12 cellular contexts compared by ENCODE assay signal in genomic region chr4:67714248-67714583, GRCh38. TPM values are rescaled to one million over a fixed set of nuclear protein-coding genes. Genes with fewer than 3 reads are reported as not detected.
DNase-seq lines count a peak whose midpoint lies in the region; ATAC-seq and TF ChIP-seq lines count a peak whose summit lies in the region.
"Had no signal": no experiment of that assay in that cellular context is flagged by ENCODE, and none has a peak within 500 bp of the region (broad histone marks: within the 10 kb centered on the region; RNA-seq: fewer than 3 reads in every experiment).

No MANE protein-coding gene starts in this region.

- H3K4me1 Mint-ChIP-seq in activated T-helper 17 cell treated with anti-CD3 and anti-CD28 coated beads, Interleukin-2, amount 50 U/mL, for 72 hours, result peaks cover 20% of the 10 kb centered on the region
- peaks cover 17 to 31% of the 10 kb centered on the region in 2 donors for H3K4me1 Mint-ChIP-seq in stimulated activated naive B cell treated with anti-CD40 and anti-IgM and Interleukin-4, amounts not matched to agents 10 μg/mL and 1 μg/mL and 100 μg/mL, for 72 hours

- H3K27me3 ChIP-seq in gastroesophageal sphincter, result no peaks in the 10 kb centered on the region
- H3K27me3 ChIP-seq: right lobe of liver had no signal

- WGBS in gastroesophageal sphincter (ENCODE audit: low coverage in 1 of 2), 2 donors, result 86 to 89% methylated on average over 1 of the region's 1 CpG

- H3K4me1 ChIP-seq in gastroesophageal sphincter, result no peaks in the 10 kb centered on the region
- H3K4me1 ChIP-seq: right lobe of liver had no signal

- TF ChIP-seq EP300 in gastroesophageal sphincter (IDR thresholded peaks at IDR 0.05), result no peak

- in situ Hi-C loops in ACHN (cut with HindIII; ENCODE audit: low pct_ligation_motif_present, low pct_unique_long_range_greater_than_20kb, low sequenced_read_pairs), result no loop called here

- peak overlapping the region; percentile 54 for H3K27ac Mint-ChIP-seq in activated T-helper 17 cell treated with anti-CD3 and anti-CD28 coated beads, Interleukin-2, amount 50 U/mL, for 72 hours
- peak overlapping the region; percentile 59 for H3K27ac Mint-ChIP-seq in stimulated activated naive B cell treated with anti-CD40 and anti-IgM and Interleukin-4, amounts not matched to agents 10 μg/mL and 1 μg/mL and 100 μg/mL, for 72 hours
- H3K27ac Mint-ChIP-seq: B cell had no signal

- H3K4me3 Mint-ChIP-seq in activated T-helper 17 cell treated with anti-CD3 and anti-CD28 coated beads, Interleukin-2, amount 50 U/mL, for 72 hours, result peak overlapping the region; percentile 37
- H3K4me3 Mint-ChIP-seq in stimulated activated naive B cell treated with anti-CD40 and anti-IgM and Interleukin-4, amounts not matched to agents 10 μg/mL and 1 μg/mL and 100 μg/mL, for 72 hours, result peak overlapping the region; percentile 9 to 34
- H3K4me3 Mint-ChIP-seq: B cell; central memory CD8-positive, alpha-beta T cell had no signal

- no peaks in the 10 kb centered on the region for H3K9me3 Mint-ChIP-seq in activated T-helper 17 cell treated with anti-CD3 and anti-CD28 coated beads, Interleukin-2, amount 50 U/mL, for 72 hours
- no peaks in the 10 kb centered on the region for H3K9me3 Mint-ChIP-seq in stimulated activated naive B cell treated with anti-CD40 and anti-IgM and Interleukin-4, amounts not matched to agents 10 μg/mL and 1 μg/mL and 100 μg/mL, for 72 hours
- H3K9me3 Mint-ChIP-seq: central memory CD8-positive, alpha-beta T cell had no signal

- no peaks in the 10 kb centered on the region for H3K27me3 Mint-ChIP-seq in activated T-helper 17 cell treated with anti-CD3 and anti-CD28 coated beads, Interleukin-2, amount 50 U/mL, for 72 hours
- no peaks in the 10 kb centered on the region for H3K27me3 Mint-ChIP-seq in stimulated activated naive B cell treated with anti-CD40 and anti-IgM and Interleukin-4, amounts not matched to agents 10 μg/mL and 1 μg/mL and 100 μg/mL, for 72 hours
- H3K27me3 Mint-ChIP-seq: B cell; central memory CD8-positive, alpha-beta T cell had no signal

- ATAC-seq in HG02884 (IDR thresholded peaks at IDR 0.05; ENCODE audit: unreplicated experiment), result peak; percentile 66
- ATAC-seq in activated T-helper 17 cell treated with anti-CD3 and anti-CD28 coated beads, Interleukin-2, amount 50 U/mL, for 72 hours (replicated peaks), result peak; percentile 96
- ATAC-seq in stimulated activated naive B cell treated with anti-CD40 and anti-IgM and Interleukin-4, amounts not matched to agents 10 μg/mL and 1 μg/mL and 100 μg/mL, for 72 hours (replicated peaks), result peak; percentile 99 to 100
- no peak for ATAC-seq in gastroesophageal sphincter

- DNase-seq in activated T-cell treated with anti-CD3 and anti-CD28 coated beads for 48 hours (ENCODE audit: low read depth) (peak; percentile 27), activated T-cell treated with anti-CD3 and anti-CD28 coated beads for 4 hours (no peak), ACHN (no peak)
- DNase-seq in stimulated activated naive B cell treated with anti-CD40 and anti-IgM and Interleukin-4, amounts not matched to agents 10 μg/mL and 1 μg/mL and 100 μg/mL, for 72 hours, result peak; percentile 54
- DNase-seq in stimulated activated naive CD4-positive, alpha-beta T cell (lab: John Stamatoyannopoulos, UW), result no peak
- DNase-seq: right lobe of liver had no signal

- TF ChIP-seq CTCF in gastroesophageal sphincter (IDR thresholded peaks at IDR 0.05), result no peak

- peaks cover 52% of the 10 kb centered on the region for H3K36me3 Mint-ChIP-seq in activated T-helper 17 cell treated with anti-CD3 and anti-CD28 coated beads, Interleukin-2, amount 50 U/mL, for 72 hours (ENCODE audit: low read depth)
- H3K36me3 Mint-ChIP-seq in stimulated activated naive B cell treated with anti-CD40 and anti-IgM and Interleukin-4, amounts not matched to agents 10 μg/mL and 1 μg/mL and 100 μg/mL, for 72 hours, result peaks cover 18 to 36% of the 10 kb centered on the region in 2 donors

- H3K4me3 ChIP-seq in gastroesophageal sphincter, result no peak overlapping the region
- H3K4me3 ChIP-seq: right lobe of liver had no signal

- no peak for TF ChIP-seq POLR2A in gastroesophageal sphincter (IDR thresholded peaks at IDR 0.05)

- peaks cover 0 to 29% of the 10 kb centered on the region in 2 donors for H3K36me3 ChIP-seq in gastroesophageal sphincter
- H3K36me3 ChIP-seq: right lobe of liver had no signal

- H3K27ac ChIP-seq in gastroesophageal sphincter, result no peak overlapping the region
- H3K27ac ChIP-seq: right lobe of liver had no signal

- H3K9me3 ChIP-seq in gastroesophageal sphincter, result no peaks in the 10 kb centered on the region
- H3K9me3 ChIP-seq: right lobe of liver had no signal

RNA-seq across cellular contexts. Expression of gene UBA6, which starts 13.3 kb away (rescaled TPM):
- total RNA-seq in activated T-helper 17 cell treated with anti-CD3 and anti-CD28 coated beads, Interleukin-2, amount 50 U/mL, for 72 hours, result 100 to 1,000 TPM in 1 of 2 donors, 10 to 100 TPM in 1; 95.9 to 103 TPM
- total RNA-seq in gastroesophageal sphincter, result 10 to 100 TPM; 29.9 to 87.6 (median 46.7) TPM

RNA-seq across cellular contexts. Expression of gene GNRHR, which starts 40.0 kb away (rescaled TPM):
- total RNA-seq in activated T-helper 17 cell treated with anti-CD3 and anti-CD28 coated beads, Interleukin-2, amount 50 U/mL, for 72 hours, result not detected
- total RNA-seq in gastroesophageal sphincter, result not detected
- total RNA-seq: B cell; right lobe of liver; T-helper 2 cell treated with Interferon-gamma antibody and Interleukin-4, amounts not matched to agents 100 ng/mL and 5 ng/mL, for 36 hours had no signal

Comparison
In these comparisons a context has a peak if more than half of its experiments do, and no peak if none do; other contexts are left out.
1. DNase-seq: peak in activated T-cell treated with anti-CD3 and anti-CD28 coated beads for 48 hours (single experiment) and stimulated activated naive B cell treated with anti-CD40 and anti-IgM and Interleukin-4, amounts not matched to agents 10 μg/mL and 1 μg/mL and 100 μg/mL, for 72 hours (single experiment); none in activated T-cell treated with anti-CD3 and anti-CD28 coated beads for 4 hours (single experiment), stimulated activated naive CD4-positive, alpha-beta T cell (0 of 6) and ACHN (single experiment).